In the genomic region with DNA sequence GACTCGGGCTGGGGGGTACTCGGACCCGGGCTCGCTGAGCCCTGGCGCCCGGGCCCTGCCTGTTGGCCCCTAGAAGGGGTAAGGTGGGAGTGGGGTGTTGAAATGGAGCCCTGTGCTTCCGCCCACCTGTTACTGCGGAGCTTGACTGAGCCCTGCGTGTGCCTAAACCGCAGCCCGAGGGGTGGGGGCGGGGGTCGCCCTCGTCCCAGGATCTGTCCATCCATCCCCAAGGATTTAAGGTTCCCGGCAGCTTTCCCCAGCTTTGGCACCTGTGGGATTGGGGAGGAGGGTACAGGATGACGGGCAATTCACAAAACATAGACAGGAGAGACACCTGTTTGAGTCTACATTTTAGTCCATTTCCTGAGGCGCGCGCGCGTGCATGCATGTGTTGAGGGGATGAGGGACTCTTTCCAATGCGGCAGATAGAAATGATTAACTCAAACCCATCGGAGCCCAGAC, we compare ENCODE assay signal across 16 cellular contexts. TPM values are rescaled to one million over a fixed set of nuclear protein-coding genes. Genes with fewer than 3 reads are reported as not detected.
A peak's percentile ranks its signal among the peaks of the same experiment; 100 is the strongest.
DNase-seq lines count a peak whose midpoint lies in the region; ATAC-seq and TF ChIP-seq lines count a peak whose summit lies in the region.
"Had no signal": no experiment of that assay in that cellular context is flagged by ENCODE, and none has a peak within 500 bp of the region (broad histone marks: within the 10 kb centered on the region; RNA-seq: fewer than 3 reads in every experiment).

No MANE protein-coding gene starts in this region.

- H3K4me3 Mint-ChIP-seq in nephron progenitor cell: peak overlapping the region; percentile 43
- H3K4me3 Mint-ChIP-seq in effector memory CD8-positive, alpha-beta T cell: no peak overlapping the region
- H3K4me3 Mint-ChIP-seq: activated CD4-positive, alpha-beta T cell treated with anti-CD3 and anti-CD28 coated beads, Interleukin-2, amount 10 ng/mL, durations not matched to agents 24 days and 14 days; activated naive CD8-positive, alpha-beta T cell treated with anti-CD3 and anti-CD28 coated beads for 36 hours had no signal

- H3K79me2 ChIP-seq in Karpas-422 (ENCODE audit: low read length): no peaks in the 10 kb centered on the region

- H3K4me1 Mint-ChIP-seq in nephron progenitor cell: peaks cover 13% of the 10 kb centered on the region
- H3K4me1 Mint-ChIP-seq in effector memory CD8-positive, alpha-beta T cell (ENCODE audit: low read depth in 2 of 2): no peaks in the 10 kb centered on the region
- H3K4me1 Mint-ChIP-seq: activated CD4-positive, alpha-beta T cell treated with anti-CD3 and anti-CD28 coated beads, Interleukin-2, amount 10 ng/mL, durations not matched to agents 24 days and 14 days; activated naive CD8-positive, alpha-beta T cell treated with anti-CD3 and anti-CD28 coated beads for 36 hours had no signal

- WGBS in ectodermal cell, 2 experiments: 8% methylated on average over 23 of the region's 23 CpGs

- H3K27ac ChIP-seq in Karpas-422 (ENCODE audit: low read length) (no peak overlapping the region), ectodermal cell (ENCODE audit: insufficient read depth, low read depth, low read length, poor library complexity, severe bottlenecking) (no peak overlapping the region)

- H2AFZ ChIP-seq in Karpas-422 (ENCODE audit: low read length): no peak overlapping the region

- no peak overlapping the region for H3K27ac Mint-ChIP-seq in nephron progenitor cell
- H3K27ac Mint-ChIP-seq in effector memory CD8-positive, alpha-beta T cell: no peak overlapping the region
- H3K27ac Mint-ChIP-seq: activated CD4-positive, alpha-beta T cell treated with anti-CD3 and anti-CD28 coated beads, Interleukin-2, amount 10 ng/mL, durations not matched to agents 24 days and 14 days; activated naive CD8-positive, alpha-beta T cell treated with anti-CD3 and anti-CD28 coated beads for 36 hours had no signal

- no peaks in the 10 kb centered on the region for H3K36me3 ChIP-seq in Karpas-422 (ENCODE audit: insufficient read depth, low read length)
- no peaks in the 10 kb centered on the region for H3K36me3 ChIP-seq in ectodermal cell (ENCODE audit: control insufficient read depth, insufficient read depth, low read length)
- H3K36me3 ChIP-seq: HAP-1 had no signal

- H3K9ac ChIP-seq in Karpas-422 (ENCODE audit: low read length): no peak overlapping the region

- no peak overlapping the region for H3K4me3 ChIP-seq in Karpas-422 (ENCODE audit: low read length)
- H3K4me3 ChIP-seq in ectodermal cell (ENCODE audit: insufficient read depth, low read depth, low read length): peak overlapping the region; percentile 35
- H3K4me3 ChIP-seq: HAP-1 had no signal

- no peak overlapping the region for H3K4me2 ChIP-seq in Karpas-422 (ENCODE audit: low read depth, low read length, poor library complexity, severe bottlenecking)

- in situ Hi-C loops in Caki2 (cut with HindIII; ENCODE audit: low pct_unique_long_range_greater_than_20kb, low sequenced_read_pairs): no loop called here

- H3K36me3 Mint-ChIP-seq in nephron progenitor cell (ENCODE audit: low read depth): no peaks in the 10 kb centered on the region
- peaks cover 2% of the 10 kb centered on the region for H3K36me3 Mint-ChIP-seq in effector memory CD8-positive, alpha-beta T cell (ENCODE audit: insufficient read depth)
- H3K36me3 Mint-ChIP-seq: activated naive CD8-positive, alpha-beta T cell treated with anti-CD3 and anti-CD28 coated beads for 36 hours had no signal

- H3K9me3 Mint-ChIP-seq in nephron progenitor cell: peaks cover 50% of the 10 kb centered on the region
- no peaks in the 10 kb centered on the region for H3K9me3 Mint-ChIP-seq in effector memory CD8-positive, alpha-beta T cell
- H3K9me3 Mint-ChIP-seq: activated CD4-positive, alpha-beta T cell treated with anti-CD3 and anti-CD28 coated beads, Interleukin-2, amount 10 ng/mL, durations not matched to agents 24 days and 14 days; activated naive CD8-positive, alpha-beta T cell treated with anti-CD3 and anti-CD28 coated beads for 36 hours had no signal

- no peaks in the 10 kb centered on the region for H3K9me3 ChIP-seq in Karpas-422 (ENCODE audit: low read length)
- no peaks in the 10 kb centered on the region for H3K9me3 ChIP-seq in ectodermal cell (ENCODE audit: control insufficient read depth, low read length)
- H3K9me3 ChIP-seq: HAP-1 had no signal

- TF ChIP-seq CTCF in nephron progenitor cell (IDR thresholded peaks at IDR 0.05): no peak

- H3K27me3 Mint-ChIP-seq in nephron progenitor cell (ENCODE audit: low read depth, poor library complexity): peaks cover 58% of the 10 kb centered on the region
- peaks cover 13 to 27% of the 10 kb centered on the region in 2 donors for H3K27me3 Mint-ChIP-seq in effector memory CD8-positive, alpha-beta T cell

- no peaks in the 10 kb centered on the region for H4K20me1 ChIP-seq in Karpas-422 (ENCODE audit: insufficient read depth, low read depth, low read length)

- H3K9me2 ChIP-seq in Karpas-422 (replicated peaks; ENCODE audit: insufficient read depth, low read length): no peaks in the 10 kb centered on the region

- H3K27me3 ChIP-seq in Karpas-422 (ENCODE audit: low read length): no peaks in the 10 kb centered on the region
- peaks cover 27% of the 10 kb centered on the region for H3K27me3 ChIP-seq in ectodermal cell (ENCODE audit: control insufficient read depth, insufficient read depth, low read length, poor library complexity, severe bottlenecking)

- no peak for ATAC-seq in HG02763 (IDR thresholded peaks at IDR 0.05; ENCODE audit: unreplicated experiment)
- ATAC-seq in effector memory CD8-positive, alpha-beta T cell (replicated peaks): no peak
- ATAC-seq: stimulated activated naive CD8-positive, alpha-beta T cell treated with anti-CD3 and anti-CD28 coated beads, Interleukin-15, Interleukin-2, amounts not matched to agents 100 U/mL and 50 U/mL, for 24 hours had no signal

- no peaks in the 10 kb centered on the region for H3K4me1 ChIP-seq in Karpas-422 (ENCODE audit: low read length)
- H3K4me1 ChIP-seq in ectodermal cell (ENCODE audit: control insufficient read depth, insufficient read depth, low read length): no peaks in the 10 kb centered on the region

- DNase-seq in Caki2 (ENCODE audit: low read depth) (peak; percentile 1), Karpas-422 (peak; percentile 14), nephron progenitor cell (no peak), NCI-H446 (lab: John Stamatoyannopoulos, UW) (no peak)
- no peak for DNase-seq in stimulated activated CD4-positive, alpha-beta T cell treated with anti-CD3 and anti-CD28 coated beads, Interleukin-4, amount 100 ng/mL, for 4 hours
- DNase-seq in effector memory CD8-positive, alpha-beta T cell: no peak
- DNase-seq: activated naive CD8-positive, alpha-beta T cell treated with anti-CD3 and anti-CD28 coated beads for 36 hours; activated T-cell treated with anti-CD3 and anti-CD28 coated beads, Interleukin-2, amount 50 U/mL, for 1 hour; foreskin melanocyte; MV-4-11; SHP77 treated with DMSO at 0.1 percent for 48 hours; stimulated activated naive CD8-positive, alpha-beta T cell treated with anti-CD3 and anti-CD28 coated beads, Interleukin-15, Interleukin-2, amounts not matched to agents 100 U/mL and 50 U/mL, for 24 hours had no signal

RNA-seq across cellular contexts. Expression of gene GABRQ, which starts 0.8 kb away (rescaled TPM):
- total RNA-seq in Caki2 (2014; rRNA removed; shearing (Covaris generic); ENCODE audit: low replicate concordance): 0.30 and 0.81 TPM in 2 replicates
- total RNA-seq in Karpas-422 (2014; rRNA removed; shearing (Covaris generic); ENCODE audit: low replicate concordance): not detected in 2 replicates
- polyA plus RNA-seq in ectodermal cell (2013, experiment 1 of 4): 2.2 TPM
- polyA plus RNA-seq in ectodermal cell (2013, experiment 2 of 4): 2.6 TPM
- 1.7 TPM for polyA plus RNA-seq in ectodermal cell (2013, experiment 3 of 4)
- polyA plus RNA-seq in ectodermal cell (2013, experiment 4 of 4): 1.8 TPM
- total RNA-seq: activated CD4-positive, alpha-beta T cell treated with anti-CD3 and anti-CD28 coated beads, Interleukin-2, amount 10 ng/mL, durations not matched to agents 24 days and 14 days; activated naive CD8-positive, alpha-beta T cell treated with anti-CD3 and anti-CD28 coated beads for 36 hours had no signal

Comparison
In these comparisons a context has a peak if more than half of its experiments do, and no peak if none do; other contexts are left out.
1. DNase-seq: peak in Caki2 (single experiment) and Karpas-422 (single experiment); none in nephron progenitor cell (single experiment), stimulated activated CD4-positive, alpha-beta T cell treated with anti-CD3 and anti-CD28 coated beads, Interleukin-4, amount 100 ng/mL, for 4 hours (0 of 2), NCI-H446 (0 of 2) and effector memory CD8-positive, alpha-beta T cell (0 of 3).